Comparison of ENCODE assay signal across 21 cellular contexts in the genomic region with DNA sequence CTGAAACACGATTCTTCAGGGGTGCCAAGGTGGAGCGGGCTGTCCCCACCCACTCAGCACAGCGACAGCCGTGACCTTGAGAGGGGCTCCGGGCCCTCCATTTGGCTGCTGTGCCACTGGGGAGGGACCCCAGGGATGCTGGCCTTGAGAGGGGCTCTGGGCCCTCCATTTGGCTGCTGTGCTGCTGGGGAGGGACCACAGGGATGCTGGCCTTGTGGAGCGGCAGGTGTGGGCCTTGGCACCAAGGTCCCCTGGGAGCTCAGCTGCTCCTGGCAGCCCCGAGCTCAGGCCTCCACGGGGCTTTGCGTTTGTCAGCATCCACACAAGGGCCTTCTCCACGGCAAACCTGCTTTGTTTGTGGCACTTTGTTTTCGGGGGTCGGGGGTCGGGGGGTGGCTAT.
A peak's percentile ranks its signal among the peaks of the same experiment; 100 is the strongest.
DNase-seq lines count a peak whose midpoint lies in the region; ATAC-seq and TF ChIP-seq lines count a peak whose summit lies in the region.
"Had no signal": no experiment of that assay in that cellular context is flagged by ENCODE, and none has a peak within 500 bp of the region (broad histone marks: within the 10 kb centered on the region; RNA-seq: fewer than 3 reads in every experiment).

No MANE protein-coding gene starts in this region.

- H3K9me3 Mint-ChIP-seq in endodermal cell (no peaks in the 10 kb centered on the region), WTC11 (peaks cover 11% of the 10 kb centered on the region)
- H3K9me3 Mint-ChIP-seq: CD4-positive, alpha-beta T cell had no signal

- TF ChIP-seq CTCF in endodermal cell (conservative IDR thresholded peaks at IDR 0.05): no peak
- no peak for TF ChIP-seq CTCF in osteoblast (IDR thresholded peaks at IDR 0.05; ENCODE audit: extremely low read depth, low read depth, low read length)
- no peak for TF ChIP-seq CTCF in WTC11 (IDR thresholded peaks at IDR 0.05)

- WGBS in endodermal cell (ENCODE audit: insufficient coverage in 1 of 2, insufficient read length in 1 of 2), 2 experiments: 91 to 93% methylated on average over 8 to 13 of the region's 13 CpGs

- CTCF ChIA-PET in WTC11 (lab: Charles Lee): interaction anchor here (1.0 kb wide), 1 partner anchor 16 kb away, joined by 4 read pairs; no protein-coding TSS in a partner anchor

- no peak overlapping the region for H2AFZ ChIP-seq in osteoblast (ENCODE audit: low read length)

- peak; percentile 26 for DNase-seq in NCI-H2171 treated with DMSO at 0.1 percent for 48 hours (lab: John Stamatoyannopoulos, UW)
- no peak for DNase-seq in NCI-H2171 (lab: John Stamatoyannopoulos, UW)
- peak; percentile 22 for DNase-seq in 8988T
- peak; percentile 35 for DNase-seq in endodermal cell
- DNase-seq in osteoblast (ENCODE audit: insufficient read length, low spot score, missing footprints): peak; percentile 60
- no peak for DNase-seq in WTC11 (ENCODE audit: low spot score)
- no peak for DNase-seq in hepatic stellate cell (ENCODE audit: low spot score)
- DNase-seq: BE2C; Calu3; CD4-positive, alpha-beta T cell; IMR-90; Kasumi-1; MM.1S; NCI-H1105; NCI-H1694; NCI-H2107; NCI-H446; NCI-H748 treated with DMSO at 0.1 percent for 48 hours had no signal

- peaks cover 21% of the 10 kb centered on the region for H3K27me3 ChIP-seq in endodermal cell (ENCODE audit: control insufficient read depth, insufficient read depth, low read length, poor library complexity, severe bottlenecking)
- peaks cover 26% of the 10 kb centered on the region for H3K27me3 ChIP-seq in osteoblast (ENCODE audit: insufficient read depth, low read length)

- peaks cover 4% of the 10 kb centered on the region for H3K4me1 ChIP-seq in endodermal cell (ENCODE audit: control insufficient read depth, insufficient read depth, low read length)
- H3K4me1 ChIP-seq in osteoblast (ENCODE audit: insufficient read depth, low read length): no peaks in the 10 kb centered on the region
- H3K4me1 ChIP-seq: BE2C had no signal

- no peak for ATAC-seq in GM19452 (IDR thresholded peaks at IDR 0.05; ENCODE audit: unreplicated experiment)
- no peak for ATAC-seq in WTC11

- no peaks in the 10 kb centered on the region for H3K9me3 ChIP-seq in endodermal cell (ENCODE audit: control insufficient read depth, low read length)
- no peaks in the 10 kb centered on the region for H3K9me3 ChIP-seq in osteoblast (ENCODE audit: low read depth, low read length)
- H3K9me3 ChIP-seq: BE2C, HAP-1 had no signal

- H3K27ac Mint-ChIP-seq in endodermal cell (no peak overlapping the region), WTC11 (no peak overlapping the region)
- H3K27ac Mint-ChIP-seq: CD4-positive, alpha-beta T cell had no signal

- H3K27ac ChIP-seq in endodermal cell (ENCODE audit: low read depth, low read length): no peak overlapping the region
- H3K27ac ChIP-seq in osteoblast (ENCODE audit: low read depth, low read length): no peak overlapping the region
- H3K27ac ChIP-seq: 22Rv1 had no signal

- peaks cover 21% of the 10 kb centered on the region for H3K27me3 Mint-ChIP-seq in endodermal cell (ENCODE audit: insufficient read depth)
- peaks cover 12% of the 10 kb centered on the region for H3K27me3 Mint-ChIP-seq in WTC11 (ENCODE audit: low read depth)

- H3K4me2 ChIP-seq in osteoblast (ENCODE audit: insufficient read depth, low read length): no peak overlapping the region

- H3K79me2 ChIP-seq in osteoblast (ENCODE audit: insufficient read depth, low read length): no peaks in the 10 kb centered on the region

- POLR2A ChIA-PET in WTC11 (lab: Charles Lee): no interaction called here

- H3K9ac ChIP-seq in endodermal cell (ENCODE audit: extremely low read depth, low read length, poor library complexity, severe bottlenecking): no peak overlapping the region

- H3K4me1 Mint-ChIP-seq in endodermal cell (no peaks in the 10 kb centered on the region), WTC11 (peaks cover 7% of the 10 kb centered on the region; the same call in 1 of the 2 replicates)

- H3K36me3 ChIP-seq in endodermal cell (ENCODE audit: control insufficient read depth, insufficient read depth, low read length) (no peaks in the 10 kb centered on the region), osteoblast (ENCODE audit: insufficient read depth, low read length) (no peaks in the 10 kb centered on the region)
- H3K36me3 ChIP-seq: BE2C, HAP-1 had no signal

- H3K36me3 Mint-ChIP-seq in endodermal cell (ENCODE audit: low read depth) (no peaks in the 10 kb centered on the region), WTC11 (no peaks in the 10 kb centered on the region)

- no peaks in the 10 kb centered on the region for H4K20me1 ChIP-seq in osteoblast (ENCODE audit: insufficient read depth, low read length)

- H3K4me3 ChIP-seq in endodermal cell (ENCODE audit: low read length) (no peak overlapping the region), osteoblast (ENCODE audit: insufficient read depth, low read length) (no peak overlapping the region)
- H3K4me3 ChIP-seq: HAP-1 had no signal

- no peak overlapping the region for H3K4me3 Mint-ChIP-seq in endodermal cell
- no peak overlapping the region for H3K4me3 Mint-ChIP-seq in WTC11
- H3K4me3 Mint-ChIP-seq: CD4-positive, alpha-beta T cell had no signal

TF ChIP-seq in WTC11, 78 proteins besides CTCF, POLR2A, EP300 and RAD21:
- TF ChIP-seq, protein P1, sequence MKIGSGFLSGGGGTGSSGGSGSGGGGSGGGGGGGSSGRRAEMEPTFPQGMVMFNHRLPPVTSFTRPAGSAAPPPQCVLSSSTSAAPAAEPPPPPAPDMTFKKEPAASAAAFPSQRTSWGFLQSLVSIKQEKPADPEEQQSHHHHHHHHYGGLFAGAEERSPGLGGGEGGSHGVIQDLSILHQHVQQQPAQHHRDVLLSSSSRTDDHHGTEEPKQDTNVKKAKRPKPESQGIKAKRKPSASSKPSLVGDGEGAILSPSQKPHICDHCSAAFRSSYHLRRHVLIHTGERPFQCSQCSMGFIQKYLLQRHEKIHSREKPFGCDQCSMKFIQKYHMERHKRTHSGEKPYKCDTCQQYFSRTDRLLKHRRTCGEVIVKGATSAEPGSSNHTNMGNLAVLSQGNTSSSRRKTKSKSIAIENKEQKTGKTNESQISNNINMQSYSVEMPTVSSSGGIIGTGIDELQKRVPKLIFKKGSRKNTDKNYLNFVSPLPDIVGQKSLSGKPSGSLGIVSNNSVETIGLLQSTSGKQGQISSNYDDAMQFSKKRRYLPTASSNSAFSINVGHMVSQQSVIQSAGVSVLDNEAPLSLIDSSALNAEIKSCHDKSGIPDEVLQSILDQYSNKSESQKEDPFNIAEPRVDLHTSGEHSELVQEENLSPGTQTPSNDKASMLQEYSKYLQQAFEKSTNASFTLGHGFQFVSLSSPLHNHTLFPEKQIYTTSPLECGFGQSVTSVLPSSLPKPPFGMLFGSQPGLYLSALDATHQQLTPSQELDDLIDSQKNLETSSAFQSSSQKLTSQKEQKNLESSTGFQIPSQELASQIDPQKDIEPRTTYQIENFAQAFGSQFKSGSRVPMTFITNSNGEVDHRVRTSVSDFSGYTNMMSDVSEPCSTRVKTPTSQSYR (CRISPR knock-in tag; IDR thresholded peaks at IDR 0.05): no peak
- no peak for TF ChIP-seq HMGXB4 (CRISPR knock-in tag; IDR thresholded peaks at IDR 0.05)

Comparison
In these comparisons a context has a peak if more than half of its experiments do, and no peak if none do; other contexts are left out.
1. DNase-seq: peak in NCI-H2171 treated with DMSO at 0.1 percent for 48 hours (single experiment), 8988T (single experiment), endodermal cell (single experiment) and osteoblast (single experiment); none in NCI-H2171 (single experiment), WTC11 (single experiment) and hepatic stellate cell (single experiment).